2 cellular contexts compared by ENCODE assay signal in genomic region chr19:21434967-21435544, GRCh38.
TF ChIP-seq lines count a peak whose summit lies in the region.

No MANE protein-coding gene starts in this region.

TF ChIP-seq in GM23338, 12 proteins besides CTCF, POLR2A, EP300 and RAD21:
- TF ChIP-seq EZH2phosphoT487 (IDR thresholded peaks at IDR 0.05; ENCODE audit: unreplicated experiment) (no peak), ZNF331 (CRISPR knock-in tag; IDR thresholded peaks at IDR 0.05; ENCODE audit: low read depth) (no peak), CREB1 (CRISPR knock-in tag; IDR thresholded peaks at IDR 0.05; ENCODE audit: low read depth) (no peak), ETS1 (IDR thresholded peaks at IDR 0.05) (no peak), REST (IDR thresholded peaks at IDR 0.05; ENCODE audit: unreplicated experiment) (no peak)

TF ChIP-seq in H1, 55 proteins besides CTCF, POLR2A, EP300 and RAD21:
- TF ChIP-seq NANOG (IDR thresholded peaks at IDR 0.05; ENCODE audit: insufficient read depth, low read depth, low read length, poor library complexity, severe bottlenecking) (no peak), CREB1 (IDR thresholded peaks at IDR 0.05) (no peak), CTBP2 (IDR thresholded peaks at IDR 0.05; ENCODE audit: borderline replicate concordance, insufficient read depth, insufficient read length, low read length) (no peak), CEBPB (IDR thresholded peaks at IDR 0.05; ENCODE audit: low read depth, low read length) (no peak), SP2 (IDR thresholded peaks at IDR 0.05; ENCODE audit: low read length) (no peak), POU5F1 (IDR thresholded peaks at IDR 0.05; ENCODE audit: low read depth, low read length) (no peak), USF2 (IDR thresholded peaks at IDR 0.05; ENCODE audit: low read length) (no peak), HDAC2 (IDR thresholded peaks at IDR 0.05; ENCODE audit: borderline replicate concordance in 1 of 2, low read depth in 2 of 2, low read length in 2 of 2) (no peak)
